ENCODE assay signal across 20 cellular contexts in genomic region chr17:62715882-62716390, GRCh38.
A peak's percentile ranks its signal among the peaks of the same experiment; 100 is the strongest.
DNase-seq lines count a peak whose midpoint lies in the region; ATAC-seq and TF ChIP-seq lines count a peak whose summit lies in the region.
"Had no signal": no experiment of that assay in that cellular context is flagged by ENCODE, and none has a peak within 500 bp of the region (broad histone marks: within the 10 kb centered on the region; RNA-seq: fewer than 3 reads in every experiment).

No MANE protein-coding gene starts in this region.

- H3K4me1 Mint-ChIP-seq in endodermal cell: peaks cover 2% of the 10 kb centered on the region
- H3K4me1 Mint-ChIP-seq: CD4-positive, CD25-positive, alpha-beta regulatory T cell had no signal

- no peaks in the 10 kb centered on the region for H3K36me3 ChIP-seq in right atrium auricular region
- no peaks in the 10 kb centered on the region for H3K36me3 ChIP-seq in endodermal cell (ENCODE audit: control insufficient read depth, insufficient read depth, low read length)
- no peaks in the 10 kb centered on the region for H3K36me3 ChIP-seq in parathyroid adenoma (ENCODE audit: control insufficient read depth, insufficient read depth, low read length)
- H3K36me3 ChIP-seq: BE2C had no signal

- H2AFZ ChIP-seq in parathyroid adenoma: peak overlapping the region; percentile 19

- H3K4me3 Mint-ChIP-seq in endodermal cell: no peak overlapping the region
- H3K4me3 Mint-ChIP-seq: CD4-positive, CD25-positive, alpha-beta regulatory T cell had no signal

- no peak overlapping the region for H3K9ac ChIP-seq in endodermal cell (ENCODE audit: extremely low read depth, low read length, poor library complexity, severe bottlenecking)
- H3K9ac ChIP-seq in parathyroid adenoma: no peak overlapping the region
- H3K9ac ChIP-seq: SK-N-SH had no signal

- no peak for TF ChIP-seq POLR2A in GM18505 (IDR thresholded peaks at IDR 0.05; ENCODE audit: borderline replicate concordance, extremely low read depth, insufficient read depth, insufficient read length)

- intact Hi-C loops in cardiac septum (cut with DNase I): no loop called here

- no peak overlapping the region for H3K4me3 ChIP-seq in right atrium auricular region
- H3K4me3 ChIP-seq in endodermal cell (ENCODE audit: low read length): no peak overlapping the region
- no peak overlapping the region for H3K4me3 ChIP-seq in parathyroid adenoma (ENCODE audit: low read depth, low read length)

- no peaks in the 10 kb centered on the region for H3K9me3 Mint-ChIP-seq in endodermal cell

- H3K4me1 ChIP-seq in right atrium auricular region: no peaks in the 10 kb centered on the region
- no peaks in the 10 kb centered on the region for H3K4me1 ChIP-seq in endodermal cell (ENCODE audit: control insufficient read depth, insufficient read depth, low read length)
- H3K4me1 ChIP-seq in parathyroid adenoma: peaks cover 33% of the 10 kb centered on the region

- no peaks in the 10 kb centered on the region for H3K27me3 ChIP-seq in right atrium auricular region
- H3K27me3 ChIP-seq in endodermal cell (ENCODE audit: control insufficient read depth, insufficient read depth, low read length, poor library complexity, severe bottlenecking): no peaks in the 10 kb centered on the region
- H3K27me3 ChIP-seq in parathyroid adenoma (ENCODE audit: control insufficient read depth, insufficient read depth, low read length): no peaks in the 10 kb centered on the region
- H3K27me3 ChIP-seq: BE2C had no signal

- 95 to 99% methylated on average over 14 to 18 of the region's 18 CpGs for WGBS in endodermal cell (ENCODE audit: insufficient coverage in 1 of 2, insufficient read length in 1 of 2), 2 experiments

- no peaks in the 10 kb centered on the region for H3K9me3 ChIP-seq in right atrium auricular region
- no peaks in the 10 kb centered on the region for H3K9me3 ChIP-seq in endodermal cell (ENCODE audit: control insufficient read depth, low read length)
- H3K9me3 ChIP-seq in parathyroid adenoma (ENCODE audit: control insufficient read depth, low read length): no peaks in the 10 kb centered on the region
- H3K9me3 ChIP-seq: BE2C had no signal

- DNase-seq in cardiac septum (ENCODE audit: low spot score): peak; percentile 58
- no peak for DNase-seq in right atrium auricular region (ENCODE audit: low spot score)
- DNase-seq in endodermal cell: peak; percentile 40
- DNase-seq in stimulated activated CD4-positive, alpha-beta T cell treated with anti-CD3 and anti-CD28 coated beads, Interleukin-4, amount 100 ng/mL, for 4 hours: no peak
- DNase-seq in T-helper 2 cell: no peak
- no peak for DNase-seq in NCI-H82 (lab: John Stamatoyannopoulos, UW)
- DNase-seq: 8988T; ACHN; BE2C; CD4-positive, CD25-positive, alpha-beta regulatory T cell; GOT3; NCI-H1048; NCI-H1417; NCI-H1694; NCI-H2081; NCI-H748 treated with DMSO at 0.1 percent for 48 hours; SK-N-SH had no signal

- H3K27ac Mint-ChIP-seq in endodermal cell: peak overlapping the region; percentile 28
- H3K27ac Mint-ChIP-seq: CD4-positive, CD25-positive, alpha-beta regulatory T cell had no signal

- H3K79me2 ChIP-seq in parathyroid adenoma: no peaks in the 10 kb centered on the region

- peaks cover 2% of the 10 kb centered on the region for H3K27me3 Mint-ChIP-seq in endodermal cell (ENCODE audit: insufficient read depth)

- H3K36me3 Mint-ChIP-seq in endodermal cell (ENCODE audit: low read depth): no peaks in the 10 kb centered on the region
- H3K36me3 Mint-ChIP-seq: CD4-positive, CD25-positive, alpha-beta regulatory T cell had no signal

- TF ChIP-seq CTCF in right atrium auricular region (IDR thresholded peaks at IDR 0.05) (no peak), endodermal cell (conservative IDR thresholded peaks at IDR 0.05) (no peak), parathyroid adenoma (IDR thresholded peaks at IDR 0.05) (no peak)

- H3K4me2 ChIP-seq in parathyroid adenoma (ENCODE audit: low read length): no peak overlapping the region
- H3K4me2 ChIP-seq: SK-N-SH had no signal

- H3K27ac ChIP-seq in right atrium auricular region (no peak overlapping the region), endodermal cell (ENCODE audit: low read depth, low read length) (no peak overlapping the region), parathyroid adenoma (peak overlapping the region; percentile 22)
- H3K27ac ChIP-seq: HL-60 had no signal

- ATAC-seq in GM18505 (IDR thresholded peaks at IDR 0.05; ENCODE audit: unreplicated experiment): no peak

Comparison
In these comparisons a context has a peak if more than half of its experiments do, and no peak if none do; other contexts are left out.
1. DNase-seq: peak in cardiac septum (single experiment) and endodermal cell (single experiment); none in right atrium auricular region (single experiment), stimulated activated CD4-positive, alpha-beta T cell treated with anti-CD3 and anti-CD28 coated beads, Interleukin-4, amount 100 ng/mL, for 4 hours (0 of 2), T-helper 2 cell (0 of 5) and NCI-H82 (single experiment).